Comparison of ENCODE assay signal across 35 cellular contexts in the genomic region with DNA sequence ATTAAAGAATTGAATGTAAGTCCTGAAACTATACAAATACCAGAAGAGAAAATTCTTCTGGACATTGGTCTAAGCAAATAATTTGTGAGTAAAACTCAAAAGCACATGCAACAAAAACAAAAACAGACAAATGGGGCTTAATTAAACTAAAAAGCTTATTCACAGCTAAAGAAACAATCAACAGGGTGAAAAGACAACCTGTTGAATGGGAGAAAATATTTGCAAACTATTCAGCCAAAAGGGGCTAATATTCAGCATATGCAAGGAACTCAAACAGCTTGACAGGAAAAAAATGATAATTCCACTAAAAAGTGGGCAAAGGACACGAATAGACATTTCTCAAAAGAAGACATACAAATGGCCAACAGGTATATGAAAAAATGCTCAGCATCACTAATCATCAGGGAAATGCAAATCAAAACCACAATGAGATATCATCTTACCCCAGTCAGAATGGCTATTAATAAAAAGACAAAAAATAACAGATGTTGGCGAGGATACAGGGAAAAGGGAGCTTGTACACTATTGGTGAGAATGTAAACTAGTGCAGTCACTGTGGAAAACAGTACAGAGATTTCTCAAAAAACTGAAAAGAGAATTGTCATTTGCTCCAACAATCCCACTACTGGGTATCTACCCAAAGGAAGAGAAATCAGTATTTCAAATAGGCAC.
"Had no signal": no experiment of that assay in that cellular context is flagged by ENCODE, and none has a peak within 500 bp of the region (broad histone marks: within the 10 kb centered on the region; RNA-seq: fewer than 3 reads in every experiment).

No MANE protein-coding gene starts in this region.

- H3K36me3 ChIP-seq: MG63 had no signal

- H3K9me3 ChIP-seq: MG63 had no signal

- DNase-seq: Karpas-422, Kasumi-1, MG63, MM.1S, MV-4-11, NCI-H1048, NCI-H1092, NCI-H1092 treated with DMSO at 0.1 percent for 48 hours, NCI-H1105, NCI-H1105 treated with DMSO at 0.1 percent for 48 hours, NCI-H1417, NCI-H1417 treated with DMSO at 0.1 percent for 48 hours, NCI-H1436, NCI-H1436 treated with DMSO at 0.1 percent for 48 hours, NCI-H146, NCI-H1694, NCI-H1694 treated with DMSO at 0.1 percent for 48 hours, NCI-H187, NCI-H187 treated with DMSO at 0.1 percent for 48 hours, NCI-H1930, NCI-H2029, NCI-H2029 treated with DMSO at 0.1 percent for 48 hours, NCI-H2081, NCI-H2081 treated with DMSO at 0.1 percent for 48 hours, NCI-H2107, NCI-H2171, NCI-H2171 treated with DMSO at 0.1 percent for 48 hours, NCI-H2227 treated with DMSO at 0.1 percent for 48 hours, NCI-H226, NCI-H345, NCI-H446, NCI-H446 treated with DMSO at 0.1 percent for 48 hours, NCI-H510A, NCI-H510A treated with DMSO at 0.1 percent for 48 hours, NCI-H524 had no signal

- H3K4me3 ChIP-seq: MG63 had no signal
